Comparison of ENCODE assay signal across 17 cellular contexts in the genomic region with DNA sequence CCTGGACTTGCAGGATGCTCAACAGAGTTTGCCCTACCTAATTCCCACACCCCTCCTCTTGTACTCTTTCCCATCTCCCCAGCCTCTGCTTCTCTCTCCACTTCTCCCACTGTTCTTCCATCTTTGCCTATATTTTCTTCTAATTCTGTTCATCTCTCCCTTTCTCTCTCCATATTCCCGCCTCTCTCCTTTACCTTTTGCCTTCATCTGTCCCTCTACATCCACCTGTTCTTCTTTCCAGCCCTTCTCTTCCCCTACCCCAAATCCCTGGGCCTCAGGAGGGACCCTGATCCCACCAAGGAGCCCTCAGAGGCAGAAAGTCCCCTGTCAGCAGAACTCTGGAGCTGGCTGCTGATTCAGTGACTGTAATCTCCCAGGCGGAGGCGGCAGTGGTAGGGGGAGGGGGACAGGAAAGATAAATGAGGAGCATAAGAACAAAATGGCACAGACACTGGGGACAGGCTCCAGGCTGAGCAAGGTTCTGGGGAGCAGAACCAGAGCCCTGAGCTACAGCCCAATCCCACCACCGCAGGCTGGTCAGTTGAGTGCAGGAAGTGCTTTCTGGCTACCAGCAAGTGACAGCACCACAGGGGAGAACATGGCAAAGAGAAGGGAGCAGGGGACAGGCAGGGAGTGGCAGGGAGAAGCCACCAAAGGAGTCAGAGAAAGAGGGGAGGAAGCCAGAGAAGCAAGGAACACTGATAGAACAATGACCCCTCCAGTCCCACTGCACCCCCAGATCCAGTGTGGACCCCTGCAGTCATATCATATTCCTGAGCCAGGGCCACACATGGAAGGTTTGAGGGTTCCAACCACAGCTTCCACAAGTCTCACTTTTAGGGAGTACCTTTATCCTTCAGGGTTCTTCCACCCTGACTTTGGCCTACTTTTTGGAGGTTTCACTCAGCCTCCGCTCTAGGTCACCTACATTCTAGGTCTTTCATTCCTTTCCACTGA.
"Had no signal": no experiment of that assay in that cellular context is flagged by ENCODE, and none has a peak within 500 bp of the region (broad histone marks: within the 10 kb centered on the region; RNA-seq: fewer than 3 reads in every experiment).

No MANE protein-coding gene starts in this region.

- H3K27me3 ChIP-seq: body of pancreas, colonic mucosa had no signal

- ATAC-seq: activated naive CD4-positive, alpha-beta T cell treated with anti-CD3 and anti-CD28 coated beads, Interleukin-2, amount 50 U/mL, for 72 hours; activated T-cell treated with anti-CD3 and anti-CD28 coated beads, Interleukin-2, amount 50 U/mL, for 72 hours; body of pancreas; left cardiac atrium; stimulated activated memory B cell treated with anti-CD40 and anti-IgM and Interleukin-4, amounts not matched to agents 10 μg/mL and 1 μg/mL and 100 μg/mL, for 72 hours; T-helper 17 cell had no signal

- H3K36me3 ChIP-seq: colonic mucosa, esophagus muscularis mucosa, neutrophil had no signal

- H3K9me3 ChIP-seq: body of pancreas, colonic mucosa, esophagus muscularis mucosa, neutrophil had no signal

- H3K4me1 ChIP-seq: body of pancreas, colonic mucosa had no signal

- H3K4me3 ChIP-seq: body of pancreas, colonic mucosa, esophagus muscularis mucosa had no signal

- H3K27ac ChIP-seq: body of pancreas, colonic mucosa, esophagus muscularis mucosa, neutrophil had no signal

- DNase-seq: activated B cell treated with CpG ODN at 0.5 μM for 24 hours; activated CD4-positive, alpha-beta T cell treated with anti-CD3 and anti-CD28 coated beads, Interleukin-2, amount 10 ng/mL, durations not matched to agents 7 days and 5 days; activated CD8-positive, alpha-beta memory T cell treated with anti-CD3 and anti-CD28 coated beads, Interleukin-2, amount 50 U/mL, for 48 hours; activated gamma-delta T cell; activated T-cell treated with anti-CD3 and anti-CD28 coated beads, Interleukin-2, amount 50 U/mL, for 72 hours; amniotic stem cell; body of pancreas; central memory CD4-positive, alpha-beta T cell; colonic mucosa; effector CD4-positive, alpha-beta T cell; left cardiac atrium; stimulated activated CD4-positive, alpha-beta T cell treated with anti-CD3 and anti-CD28 coated beads, Interleukin-2, amount 100 ng/mL, for 48 hours; T-helper 17 cell had no signal
